In the genomic region with DNA sequence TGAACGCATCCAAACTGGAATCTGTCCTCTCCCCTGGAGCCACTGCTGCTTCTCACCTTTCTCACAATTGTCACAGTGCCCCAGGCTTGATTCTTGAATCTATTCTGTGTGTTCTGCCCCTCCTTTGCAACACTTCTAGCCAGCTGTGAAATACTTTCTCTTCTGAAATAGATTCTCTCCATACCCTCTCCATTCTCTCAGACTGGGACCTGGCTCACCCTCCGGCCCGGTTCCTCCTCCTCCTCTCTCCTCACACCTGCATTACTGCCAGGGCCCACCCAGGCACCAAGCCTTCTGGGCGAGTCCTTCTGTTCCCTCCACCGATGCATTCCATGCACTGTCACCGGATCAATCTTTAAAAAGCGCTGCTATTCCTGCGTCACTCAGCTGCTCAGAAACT, we compare ENCODE assay signal across 14 cellular contexts.
"Had no signal": no experiment of that assay in that cellular context is flagged by ENCODE, and none has a peak within 500 bp of the region (broad histone marks: within the 10 kb centered on the region; RNA-seq: fewer than 3 reads in every experiment).

No MANE protein-coding gene starts in this region.

- H3K27ac Mint-ChIP-seq: activated CD4-positive, alpha-beta memory T cell treated with anti-CD3 and anti-CD28 coated beads for 36 hours; activated naive CD8-positive, alpha-beta T cell; activated T-helper 1 cell treated with anti-CD3 and anti-CD28 coated beads, Interleukin-12 subunit alpha, Interleukin-12 subunit beta, Interleukin-2, Interleukin-4 antibody, amounts not matched to agents 30 ng/mL and 10 ng/mL and 1 ng/mL, durations not matched to agents 14 hours and 24 hours and 36 hours; natural killer cell; stimulated activated naive B cell treated with anti-CD40 and anti-IgM and Interleukin-4, amounts not matched to agents 10 μg/mL and 1 μg/mL and 100 μg/mL, for 72 hours; WTC11 had no signal

- ATAC-seq: gastrocnemius medialis; heart left ventricle; natural killer cell; stimulated activated naive B cell treated with anti-CD40 and anti-IgM and Interleukin-4, amounts not matched to agents 10 μg/mL and 1 μg/mL and 100 μg/mL, for 72 hours; WTC11 had no signal

- H3K36me3 Mint-ChIP-seq: activated CD4-positive, alpha-beta memory T cell treated with anti-CD3 and anti-CD28 coated beads for 36 hours; activated naive CD8-positive, alpha-beta T cell; natural killer cell; stimulated activated naive B cell treated with anti-CD40 and anti-IgM and Interleukin-4, amounts not matched to agents 10 μg/mL and 1 μg/mL and 100 μg/mL, for 72 hours; WTC11 had no signal

- H3K4me3 Mint-ChIP-seq: activated CD4-positive, alpha-beta memory T cell treated with anti-CD3 and anti-CD28 coated beads for 36 hours; activated naive CD8-positive, alpha-beta T cell; activated T-helper 1 cell treated with anti-CD3 and anti-CD28 coated beads, Interleukin-12 subunit alpha, Interleukin-12 subunit beta, Interleukin-2, Interleukin-4 antibody, amounts not matched to agents 30 ng/mL and 10 ng/mL and 1 ng/mL, durations not matched to agents 14 hours and 24 hours and 36 hours; natural killer cell; stimulated activated naive B cell treated with anti-CD40 and anti-IgM and Interleukin-4, amounts not matched to agents 10 μg/mL and 1 μg/mL and 100 μg/mL, for 72 hours; WTC11 had no signal

- H3K27ac ChIP-seq: gastrocnemius medialis, heart left ventricle, transverse colon had no signal

- DNase-seq: activated CD4-positive, alpha-beta memory T cell treated with anti-CD3 and anti-CD28 coated beads for 36 hours; activated CD4-positive, alpha-beta T cell treated with anti-CD3 and anti-CD28 coated beads for 4 hours; activated gamma-delta T cell treated with Interleukin-2 at 50 U/mL for 16 hours; activated T-cell treated with anti-CD3 and anti-CD28 coated beads for 4 hours; gastrocnemius medialis; heart left ventricle; kidney glomerular epithelial cell; natural killer cell; stimulated activated naive B cell treated with anti-CD40 and anti-IgM and Interleukin-4, amounts not matched to agents 10 μg/mL and 1 μg/mL and 100 μg/mL, for 72 hours; SW 1271; transverse colon had no signal

- H3K4me1 Mint-ChIP-seq: natural killer cell; stimulated activated naive B cell treated with anti-CD40 and anti-IgM and Interleukin-4, amounts not matched to agents 10 μg/mL and 1 μg/mL and 100 μg/mL, for 72 hours had no signal

- H3K9me3 Mint-ChIP-seq: activated CD4-positive, alpha-beta memory T cell treated with anti-CD3 and anti-CD28 coated beads for 36 hours; activated T-helper 1 cell treated with anti-CD3 and anti-CD28 coated beads, Interleukin-12 subunit alpha, Interleukin-12 subunit beta, Interleukin-2, Interleukin-4 antibody, amounts not matched to agents 30 ng/mL and 10 ng/mL and 1 ng/mL, durations not matched to agents 14 hours and 24 hours and 36 hours; natural killer cell; stimulated activated naive B cell treated with anti-CD40 and anti-IgM and Interleukin-4, amounts not matched to agents 10 μg/mL and 1 μg/mL and 100 μg/mL, for 72 hours; WTC11 had no signal

- H3K27me3 Mint-ChIP-seq: activated naive CD8-positive, alpha-beta T cell; stimulated activated naive B cell treated with anti-CD40 and anti-IgM and Interleukin-4, amounts not matched to agents 10 μg/mL and 1 μg/mL and 100 μg/mL, for 72 hours had no signal
